In genomic region chr2:234569776-234570430, GRCh38 we compare ENCODE assay signal across 22 cellular contexts.
"Had no signal": no experiment of that assay in that cellular context is flagged by ENCODE, and none has a peak within 500 bp of the region (broad histone marks: within the 10 kb centered on the region; RNA-seq: fewer than 3 reads in every experiment).

No MANE protein-coding gene starts in this region.

- H3K4me1 Mint-ChIP-seq: activated CD4-positive, alpha-beta T cell treated with anti-CD3 and anti-CD28 coated beads for 36 hours had no signal

- H3K9me3 Mint-ChIP-seq: activated CD8-positive, alpha-beta T cell treated with anti-CD3 and anti-CD28 coated beads for 36 hours; activated naive CD4-positive, alpha-beta T cell treated with anti-CD3 and anti-CD28 coated beads, Interleukin-2, amount 50 U/mL, for 72 hours; natural killer cell treated with Interleukin-12 subunit alpha and Interleukin-12 subunit beta and Interleukin-15 and Interleukin-18, amount 100 ng/mL, for 72 hours; type B pancreatic cell had no signal

- H3K4me3 Mint-ChIP-seq: activated CD4-positive, alpha-beta T cell treated with anti-CD3 and anti-CD28 coated beads for 36 hours; activated CD8-positive, alpha-beta T cell treated with anti-CD3 and anti-CD28 coated beads for 36 hours; natural killer cell treated with Interleukin-12 subunit alpha and Interleukin-12 subunit beta and Interleukin-15 and Interleukin-18, amount 100 ng/mL, for 72 hours; T-helper 17 cell; type B pancreatic cell had no signal

- H3K4me1 ChIP-seq: esophagus muscularis mucosa, right atrium auricular region had no signal

- H3K27me3 ChIP-seq: right atrium auricular region had no signal

- H3K9me3 ChIP-seq: esophagus muscularis mucosa, right atrium auricular region had no signal

- H3K27ac Mint-ChIP-seq: activated CD4-positive, alpha-beta T cell treated with anti-CD3 and anti-CD28 coated beads for 36 hours; activated CD8-positive, alpha-beta T cell treated with anti-CD3 and anti-CD28 coated beads for 36 hours; natural killer cell treated with Interleukin-12 subunit alpha and Interleukin-12 subunit beta and Interleukin-15 and Interleukin-18, amount 100 ng/mL, for 72 hours; T-helper 17 cell; type B pancreatic cell had no signal

- DNase-seq: activated CD4-positive, alpha-beta T cell treated with anti-CD3 and anti-CD28 coated beads for 36 hours; activated CD8-positive, alpha-beta T cell treated with anti-CD3 and anti-CD28 coated beads for 36 hours; activated effector memory CD4-positive, alpha-beta T cell treated with anti-CD3 and anti-CD28 coated beads, Interleukin-2, amount 50 U/mL, for 16 hours; activated T-cell treated with anti-CD3 and anti-CD28 coated beads, Interleukin-2, amount 50 U/mL, for 48 hours; caudate nucleus; effector CD4-positive, alpha-beta T cell; left colon; occipital lobe; stimulated activated CD4-positive, alpha-beta T cell treated with anti-CD3 and anti-CD28 coated beads, Interleukin-15, amount 100 ng/mL, for 24 hours; stimulated activated CD4-positive, alpha-beta T cell treated with anti-CD3 and anti-CD28 coated beads, Interleukin-4, amount 100 ng/mL, for 24 hours; stimulated activated naive CD8-positive, alpha-beta T cell treated with anti-CD3 and anti-CD28 coated beads, Interleukin-15, Interleukin-2, amounts not matched to agents 100 U/mL and 50 U/mL, for 24 hours; T-helper 17 cell; WERI-Rb-1 had no signal

- H3K36me3 ChIP-seq: esophagus muscularis mucosa, right atrium auricular region, WERI-Rb-1 had no signal

- FAIRE-seq: colon, islet of Langerhans had no signal

- H3K36me3 Mint-ChIP-seq: activated naive CD4-positive, alpha-beta T cell treated with anti-CD3 and anti-CD28 coated beads, Interleukin-2, amount 50 U/mL, for 72 hours; natural killer cell treated with Interleukin-12 subunit alpha and Interleukin-12 subunit beta and Interleukin-15 and Interleukin-18, amount 100 ng/mL, for 72 hours; type B pancreatic cell had no signal

- H3K27ac ChIP-seq: esophagus muscularis mucosa, right atrium auricular region, skin epidermis, WERI-Rb-1 had no signal

- H3K4me3 ChIP-seq: esophagus muscularis mucosa, lung, right atrium auricular region, skin epidermis had no signal
